Comparison of ENCODE assay signal across 28 cellular contexts in genomic region chr11:104003491-104003890, GRCh38. TPM values are rescaled to one million over a fixed set of nuclear protein-coding genes. Genes with fewer than 3 reads are reported as not detected.
DNase-seq lines count a peak whose midpoint lies in the region; TF ChIP-seq lines count a peak whose summit lies in the region.
"Had no signal": no experiment of that assay in that cellular context is flagged by ENCODE, and none has a peak within 500 bp of the region (broad histone marks: within the 10 kb centered on the region; RNA-seq: fewer than 3 reads in every experiment).

No MANE protein-coding gene starts in this region.

- H3K27me3 Mint-ChIP-seq in activated T-helper 2 cell treated with anti-CD3 and anti-CD28 coated beads, Interferon-gamma antibody, Interleukin-2, Interleukin-4, amounts not matched to agents 10 μg/mL and 5 μg/mL and 100 μg/mL, durations not matched to agents 14 hours and 24 hours and 36 hours (ENCODE audit: low read depth): no peaks in the 10 kb centered on the region
- H3K27me3 Mint-ChIP-seq: activated B cell treated with CpG ODN at 0.5 μM for 24 hours; CD8-positive, alpha-beta memory T cell; naive B cell had no signal

- H3K4me3 Mint-ChIP-seq in activated T-helper 2 cell treated with anti-CD3 and anti-CD28 coated beads, Interferon-gamma antibody, Interleukin-2, Interleukin-4, amounts not matched to agents 10 μg/mL and 5 μg/mL and 100 μg/mL, durations not matched to agents 14 hours and 24 hours and 36 hours (ENCODE audit: low read depth): no peak overlapping the region
- H3K4me3 Mint-ChIP-seq: activated B cell treated with CpG ODN at 0.5 μM for 24 hours; CD8-positive, alpha-beta memory T cell had no signal

- no peaks in the 10 kb centered on the region for H3K36me3 Mint-ChIP-seq in activated T-helper 2 cell treated with anti-CD3 and anti-CD28 coated beads, Interferon-gamma antibody, Interleukin-2, Interleukin-4, amounts not matched to agents 10 μg/mL and 5 μg/mL and 100 μg/mL, durations not matched to agents 14 hours and 24 hours and 36 hours (ENCODE audit: low read depth)
- H3K36me3 Mint-ChIP-seq: CD8-positive, alpha-beta memory T cell; naive B cell had no signal

- no peaks in the 10 kb centered on the region for H3K27me3 ChIP-seq in osteoblast (ENCODE audit: insufficient read depth, low read length)
- no peaks in the 10 kb centered on the region for H3K27me3 ChIP-seq in HAP-1 (ENCODE audit: low read depth)
- H3K27me3 ChIP-seq: right atrium auricular region, stomach, transverse colon had no signal

- peak overlapping the region; percentile 63 for H3K27ac ChIP-seq in osteoblast (ENCODE audit: low read depth, low read length)
- H3K27ac ChIP-seq: right atrium auricular region, transverse colon had no signal

- no peak overlapping the region for H3K27ac Mint-ChIP-seq in activated T-helper 2 cell treated with anti-CD3 and anti-CD28 coated beads, Interferon-gamma antibody, Interleukin-2, Interleukin-4, amounts not matched to agents 10 μg/mL and 5 μg/mL and 100 μg/mL, durations not matched to agents 14 hours and 24 hours and 36 hours
- H3K27ac Mint-ChIP-seq: activated B cell treated with CpG ODN at 0.5 μM for 24 hours; CD8-positive, alpha-beta memory T cell had no signal

- no peaks in the 10 kb centered on the region for H3K9me3 Mint-ChIP-seq in activated T-helper 2 cell treated with anti-CD3 and anti-CD28 coated beads, Interferon-gamma antibody, Interleukin-2, Interleukin-4, amounts not matched to agents 10 μg/mL and 5 μg/mL and 100 μg/mL, durations not matched to agents 14 hours and 24 hours and 36 hours
- H3K9me3 Mint-ChIP-seq: activated B cell treated with CpG ODN at 0.5 μM for 24 hours; CD8-positive, alpha-beta memory T cell; naive B cell had no signal

- in situ Hi-C loops in HAP-1 (cut with MboI; ENCODE audit: low sequenced_read_pairs): no loop called here

- no peak overlapping the region for H3K4me2 ChIP-seq in osteoblast (ENCODE audit: insufficient read depth, low read length)

- H3K4me3 ChIP-seq in choroid plexus epithelial cell (ENCODE audit: low read depth, low read length): no peak overlapping the region
- H3K4me3 ChIP-seq in osteoblast (ENCODE audit: insufficient read depth, low read length): no peak overlapping the region
- H3K4me3 ChIP-seq in HAP-1: no peak overlapping the region
- H3K4me3 ChIP-seq: K562, right atrium auricular region, stomach, transverse colon had no signal

- H3K79me2 ChIP-seq in osteoblast (ENCODE audit: insufficient read depth, low read length): no peaks in the 10 kb centered on the region

- intact Hi-C loops in activated T-helper 2 cell treated with anti-CD3 and anti-CD28 coated beads, Interferon-gamma antibody, Interleukin-2, Interleukin-4, amounts not matched to agents 10 μg/mL and 5 μg/mL and 100 μg/mL, durations not matched to agents 14 hours and 24 hours and 36 hours (cut with micrococcal nuclease): no loop called here

- no peaks in the 10 kb centered on the region for H4K20me1 ChIP-seq in osteoblast (ENCODE audit: insufficient read depth, low read length)

- no peaks in the 10 kb centered on the region for H3K36me3 ChIP-seq in osteoblast (ENCODE audit: insufficient read depth, low read length)
- H3K36me3 ChIP-seq in HAP-1 (replicated peaks): no peaks in the 10 kb centered on the region
- H3K36me3 ChIP-seq: right atrium auricular region, stomach, transverse colon had no signal

- H3K9me3 ChIP-seq in osteoblast (ENCODE audit: low read depth, low read length) (no peaks in the 10 kb centered on the region), HAP-1 (no peaks in the 10 kb centered on the region)
- H3K9me3 ChIP-seq: right atrium auricular region, stomach, transverse colon had no signal

- TF ChIP-seq CTCF in choroid plexus epithelial cell (conservative IDR thresholded peaks at IDR 0.05; ENCODE audit: low read depth, low read length) (no peak), osteoblast (IDR thresholded peaks at IDR 0.05; ENCODE audit: extremely low read depth, low read depth, low read length) (no peak)

- no peaks in the 10 kb centered on the region for H3K4me1 Mint-ChIP-seq in activated T-helper 2 cell treated with anti-CD3 and anti-CD28 coated beads, Interferon-gamma antibody, Interleukin-2, Interleukin-4, amounts not matched to agents 10 μg/mL and 5 μg/mL and 100 μg/mL, durations not matched to agents 14 hours and 24 hours and 36 hours (ENCODE audit: low read depth)
- H3K4me1 Mint-ChIP-seq: activated B cell treated with CpG ODN at 0.5 μM for 24 hours; CD8-positive, alpha-beta memory T cell; naive B cell had no signal

- DNase-seq in GM03348 (ENCODE audit: low spot score) (peak; percentile 50), M059J (ENCODE audit: low read depth) (peak; percentile 80), choroid plexus epithelial cell (ENCODE audit: low read depth) (peak; percentile 75), osteoblast (ENCODE audit: insufficient read length, low spot score, missing footprints) (no peak), HAP-1 (ENCODE audit: low spot score in 2 of 2) (no peak), cerebellar nuclear complex (lab: John Stamatoyannopoulos, UW) (no peak), NCI-H82 treated with DMSO at 0.1 percent for 48 hours (lab: John Stamatoyannopoulos, UW; ENCODE audit: unreplicated experiment) (no peak)
- no peak for DNase-seq in activated T-helper 2 cell treated with anti-CD3 and anti-CD28 coated beads, Interferon-gamma antibody, Interleukin-2, Interleukin-4, amounts not matched to agents 10 μg/mL and 5 μg/mL and 100 μg/mL, durations not matched to agents 14 hours and 24 hours and 36 hours (ENCODE audit: low spot score)
- DNase-seq: activated B cell treated with CpG ODN at 0.5 μM for 24 hours; activated CD4-positive, alpha-beta T cell treated with anti-CD3 and anti-CD28 coated beads, Interleukin-2, amount 50 U/mL, for 48 hours; activated gamma-delta T cell treated with Interleukin-2 at 50 U/mL for 16 hours; CD8-positive, alpha-beta memory T cell; effector CD4-positive, alpha-beta T cell; left cardiac atrium; mesendoderm; naive B cell; NCI-H187; NCI-H82; OCI-M1; stimulated activated CD4-positive, alpha-beta T cell treated with anti-CD3 and anti-CD28 coated beads, Interleukin-12 subunit alpha, Interleukin-12 subunit beta, amount 100 ng/mL, for 4 hours; stimulated activated CD4-positive, alpha-beta T cell treated with anti-CD3 and anti-CD28 coated beads, Interleukin-4, amount 100 ng/mL, for 4 hours; stomach; T-helper 9 cell; transverse colon had no signal

- H2AFZ ChIP-seq in osteoblast (ENCODE audit: low read length): peak overlapping the region; percentile 64

- H3K4me1 ChIP-seq in osteoblast (ENCODE audit: insufficient read depth, low read length) (peaks cover 25% of the 10 kb centered on the region), HAP-1 (peaks cover 8% of the 10 kb centered on the region)
- H3K4me1 ChIP-seq: right atrium auricular region had no signal

RNA-seq across cellular contexts. Expression of gene DDI1, which starts 32.9 kb away (rescaled TPM):
- total RNA-seq in M059J (2014; rRNA removed; shearing (Covaris generic)): not detected in 2 replicates
- under 0.01 TPM in 1 of 2 replicates, not detected in the other for total RNA-seq in osteoblast
- total RNA-seq in activated T-helper 2 cell treated with anti-CD3 and anti-CD28 coated beads, Interferon-gamma antibody, Interleukin-2, Interleukin-4, amounts not matched to agents 10 μg/mL and 5 μg/mL and 100 μg/mL, durations not matched to agents 14 hours and 24 hours and 36 hours: not detected in 2 replicates
- total RNA-seq: activated B cell treated with CpG ODN at 0.5 μM for 24 hours; CD8-positive, alpha-beta memory T cell; epithelial cell of proximal tubule; K562; left cardiac atrium; omental fat pad; right atrium auricular region; stomach; transverse colon had no signal

Comparison
In these comparisons a context has a peak if more than half of its experiments do, and no peak if none do; other contexts are left out.
1. DNase-seq: peak in GM03348 (single experiment), M059J (single experiment) and choroid plexus epithelial cell (single experiment); none in osteoblast (single experiment), activated T-helper 2 cell treated with anti-CD3 and anti-CD28 coated beads, Interferon-gamma antibody, Interleukin-2, Interleukin-4, amounts not matched to agents 10 μg/mL and 5 μg/mL and 100 μg/mL, durations not matched to agents 14 hours and 24 hours and 36 hours (single experiment), HAP-1 (0 of 2), cerebellar nuclear complex (0 of 2) and NCI-H82 treated with DMSO at 0.1 percent for 48 hours (single experiment).